In genomic region chr10:15167411-15168295, GRCh38 we compare ENCODE assay signal across 1 cellular context.
TF ChIP-seq lines count a peak whose summit lies in the region.

No MANE protein-coding gene starts in this region.

TF ChIP-seq in HepG2, 621 proteins besides CTCF, POLR2A, EP300 and RAD21 (continued from another document and continues in another):
- TF ChIP-seq, protein P1, sequence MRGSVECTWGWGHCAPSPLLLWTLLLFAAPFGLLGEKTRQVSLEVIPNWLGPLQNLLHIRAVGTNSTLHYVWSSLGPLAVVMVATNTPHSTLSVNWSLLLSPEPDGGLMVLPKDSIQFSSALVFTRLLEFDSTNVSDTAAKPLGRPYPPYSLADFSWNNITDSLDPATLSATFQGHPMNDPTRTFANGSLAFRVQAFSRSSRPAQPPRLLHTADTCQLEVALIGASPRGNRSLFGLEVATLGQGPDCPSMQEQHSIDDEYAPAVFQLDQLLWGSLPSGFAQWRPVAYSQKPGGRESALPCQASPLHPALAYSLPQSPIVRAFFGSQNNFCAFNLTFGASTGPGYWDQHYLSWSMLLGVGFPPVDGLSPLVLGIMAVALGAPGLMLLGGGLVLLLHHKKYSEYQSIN (CRISPR knock-in tag; IDR thresholded peaks at IDR 0.05; ENCODE audit: borderline replicate concordance): no peak
- TF ChIP-seq, protein P2, sequence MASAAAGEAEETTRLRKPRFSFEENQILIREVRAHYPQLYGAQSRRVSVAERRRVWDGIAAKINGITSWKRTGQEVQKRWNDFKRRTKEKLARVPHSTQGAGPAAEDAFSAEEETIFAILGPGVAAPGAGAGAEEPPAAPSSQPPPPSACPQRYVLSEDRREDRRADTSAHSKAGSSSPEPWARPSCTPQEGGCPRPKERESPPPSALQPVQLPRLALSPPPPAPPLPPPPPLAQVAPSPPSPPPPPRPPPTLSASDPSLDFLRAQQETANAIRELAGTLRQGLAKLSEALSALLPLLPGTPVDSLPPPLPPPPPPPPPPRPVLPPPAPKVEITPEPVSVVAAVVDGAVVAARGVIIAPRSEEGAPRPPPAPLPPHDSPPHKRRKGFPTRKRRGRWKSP (CRISPR knock-in tag; IDR thresholded peaks at IDR 0.05): peak; percentile 59; the same call in 1 of the 2 replicates
- TF ChIP-seq KAT8 (CRISPR knock-in tag; IDR thresholded peaks at IDR 0.05) (0 out of 2 replicates have a peak, but pooled peaks have one; percentile 18), CHD4 (IDR thresholded peaks at IDR 0.05; ENCODE audit: borderline replicate concordance, low read length) (no peak), ZNF292 (CRISPR knock-in tag; IDR thresholded peaks at IDR 0.05; ENCODE audit: borderline replicate concordance, low read depth) (0 out of 2 replicates have a peak, but pooled peaks have one; percentile 23), HNRNPL (IDR thresholded peaks at IDR 0.05; ENCODE audit: low read depth, low read length) (peak; percentile 52; the same call in 1 of the 2 replicates), ZNF607 (CRISPR knock-in tag; IDR thresholded peaks at IDR 0.05; ENCODE audit: borderline replicate concordance) (0 out of 2 replicates have a peak, but pooled peaks have one; percentile 11), AKNA (CRISPR knock-in tag; IDR thresholded peaks at IDR 0.05; ENCODE audit: borderline replicate concordance) (no peak), HNF4A (CRISPR knock-in tag; IDR thresholded peaks at IDR 0.05) (peak; percentile 45; the same call in 1 of the 2 replicates), SOX6 (IDR thresholded peaks at IDR 0.05) (no peak), SOX6 (CRISPR knock-in tag; IDR thresholded peaks at IDR 0.05) (no peak), ZNF496 (CRISPR knock-in tag; IDR thresholded peaks at IDR 0.05; ENCODE audit: insufficient replicate concordance) (no peak), ZNF749 (CRISPR knock-in tag; IDR thresholded peaks at IDR 0.05; ENCODE audit: borderline replicate concordance) (0 out of 2 replicates have a peak, but pooled peaks have one; percentile 24), LCORL (IDR thresholded peaks at IDR 0.05) (no peak), LCORL (CRISPR knock-in tag; IDR thresholded peaks at IDR 0.05) (peak; percentile 51; the same call in 1 of the 2 replicates), SCMH1 (CRISPR knock-in tag; IDR thresholded peaks at IDR 0.05; ENCODE audit: borderline replicate concordance) (no peak), ZFX (CRISPR knock-in tag; IDR thresholded peaks at IDR 0.05; ENCODE audit: low read depth) (peak; percentile 59), SOX13 (IDR thresholded peaks at IDR 0.05) (no peak), SOX13 (CRISPR knock-in tag; conservative IDR thresholded peaks at IDR 0.05 in 1 of 2, IDR thresholded peaks at IDR 0.05 in 1 of 2) (no peak), ZNF124 (CRISPR knock-in tag; IDR thresholded peaks at IDR 0.05) (no peak), ZNF235 (CRISPR knock-in tag; IDR thresholded peaks at IDR 0.05; ENCODE audit: borderline replicate concordance) (no peak), FOXP4 (CRISPR knock-in tag; IDR thresholded peaks at IDR 0.05) (0 out of 2 replicates have a peak, but pooled peaks have one; percentile 13), SAP130 (CRISPR knock-in tag; IDR thresholded peaks at IDR 0.05; ENCODE audit: low read depth) (peak; percentile 33; the same call in 1 of the 2 replicates), ZMYM3 (CRISPR knock-in tag; IDR thresholded peaks at IDR 0.05) (0 out of 2 replicates have a peak, but pooled peaks have one; percentile 13), ZNF382 (CRISPR knock-in tag; IDR thresholded peaks at IDR 0.05; ENCODE audit: borderline replicate concordance) (no peak), ZNF687 (CRISPR knock-in tag; IDR thresholded peaks at IDR 0.05) (peak; percentile 67), ZNF121 (CRISPR knock-in tag; IDR thresholded peaks at IDR 0.05) (peak; percentile 54; the same call in 1 of the 2 replicates), ZNF609 (CRISPR knock-in tag; IDR thresholded peaks at IDR 0.05; ENCODE audit: borderline replicate concordance) (no peak), MAZ (IDR thresholded peaks at IDR 0.05; ENCODE audit: borderline replicate concordance, low read depth, low read length) (no peak), MAZ (CRISPR knock-in tag; IDR thresholded peaks at IDR 0.05; ENCODE audit: low read depth) (0 out of 2 replicates have a peak, but pooled peaks have one; percentile 24), DPF2 (CRISPR knock-in tag; IDR thresholded peaks at IDR 0.05; ENCODE audit: borderline replicate concordance, low read depth) (no peak)
- TF ChIP-seq, protein P3, sequence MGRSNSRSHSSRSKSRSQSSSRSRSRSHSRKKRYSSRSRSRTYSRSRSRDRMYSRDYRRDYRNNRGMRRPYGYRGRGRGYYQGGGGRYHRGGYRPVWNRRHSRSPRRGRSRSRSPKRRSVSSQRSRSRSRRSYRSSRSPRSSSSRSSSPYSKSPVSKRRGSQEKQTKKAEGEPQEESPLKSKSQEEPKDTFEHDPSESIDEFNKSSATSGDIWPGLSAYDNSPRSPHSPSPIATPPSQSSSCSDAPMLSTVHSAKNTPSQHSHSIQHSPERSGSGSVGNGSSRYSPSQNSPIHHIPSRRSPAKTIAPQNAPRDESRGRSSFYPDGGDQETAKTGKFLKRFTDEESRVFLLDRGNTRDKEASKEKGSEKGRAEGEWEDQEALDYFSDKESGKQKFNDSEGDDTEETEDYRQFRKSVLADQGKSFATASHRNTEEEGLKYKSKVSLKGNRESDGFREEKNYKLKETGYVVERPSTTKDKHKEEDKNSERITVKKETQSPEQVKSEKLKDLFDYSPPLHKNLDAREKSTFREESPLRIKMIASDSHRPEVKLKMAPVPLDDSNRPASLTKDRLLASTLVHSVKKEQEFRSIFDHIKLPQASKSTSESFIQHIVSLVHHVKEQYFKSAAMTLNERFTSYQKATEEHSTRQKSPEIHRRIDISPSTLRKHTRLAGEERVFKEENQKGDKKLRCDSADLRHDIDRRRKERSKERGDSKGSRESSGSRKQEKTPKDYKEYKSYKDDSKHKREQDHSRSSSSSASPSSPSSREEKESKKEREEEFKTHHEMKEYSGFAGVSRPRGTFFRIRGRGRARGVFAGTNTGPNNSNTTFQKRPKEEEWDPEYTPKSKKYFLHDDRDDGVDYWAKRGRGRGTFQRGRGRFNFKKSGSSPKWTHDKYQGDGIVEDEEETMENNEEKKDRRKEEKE (IDR thresholded peaks at IDR 0.05): no peak
- TF ChIP-seq, protein P4, sequence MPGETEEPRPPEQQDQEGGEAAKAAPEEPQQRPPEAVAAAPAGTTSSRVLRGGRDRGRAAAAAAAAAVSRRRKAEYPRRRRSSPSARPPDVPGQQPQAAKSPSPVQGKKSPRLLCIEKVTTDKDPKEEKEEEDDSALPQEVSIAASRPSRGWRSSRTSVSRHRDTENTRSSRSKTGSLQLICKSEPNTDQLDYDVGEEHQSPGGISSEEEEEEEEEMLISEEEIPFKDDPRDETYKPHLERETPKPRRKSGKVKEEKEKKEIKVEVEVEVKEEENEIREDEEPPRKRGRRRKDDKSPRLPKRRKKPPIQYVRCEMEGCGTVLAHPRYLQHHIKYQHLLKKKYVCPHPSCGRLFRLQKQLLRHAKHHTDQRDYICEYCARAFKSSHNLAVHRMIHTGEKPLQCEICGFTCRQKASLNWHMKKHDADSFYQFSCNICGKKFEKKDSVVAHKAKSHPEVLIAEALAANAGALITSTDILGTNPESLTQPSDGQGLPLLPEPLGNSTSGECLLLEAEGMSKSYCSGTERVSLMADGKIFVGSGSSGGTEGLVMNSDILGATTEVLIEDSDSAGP (CRISPR knock-in tag; IDR thresholded peaks at IDR 0.05; ENCODE audit: borderline replicate concordance): peak; percentile 61; the same call in 1 of the 2 replicates
